Comparison of ENCODE assay signal across 22 cellular contexts in the genomic region with DNA sequence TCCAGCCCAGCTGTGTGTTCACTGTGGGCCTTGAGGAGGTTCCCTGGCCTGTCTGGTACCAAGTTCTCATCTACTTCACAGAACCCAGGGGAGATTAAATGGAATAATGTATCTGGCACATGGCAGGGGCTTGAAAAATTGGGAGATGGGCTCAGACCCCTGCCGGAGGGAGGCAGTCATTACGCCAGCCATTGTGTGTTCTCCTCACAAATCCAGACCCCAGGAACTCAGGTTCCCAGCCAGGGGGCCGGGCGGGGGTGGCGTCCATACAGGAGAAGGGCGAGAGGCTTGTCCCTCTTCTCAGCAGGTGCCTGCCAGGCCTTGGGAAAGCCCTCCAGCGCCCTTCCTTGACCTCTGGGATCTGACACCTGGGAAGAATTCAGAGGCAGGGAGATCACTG. TPM values are rescaled to one million over a fixed set of nuclear protein-coding genes. Genes with fewer than 3 reads are reported as not detected.
A peak's percentile ranks its signal among the peaks of the same experiment; 100 is the strongest.
DNase-seq lines count a peak whose midpoint lies in the region; ATAC-seq and TF ChIP-seq lines count a peak whose summit lies in the region.
"Had no signal": no experiment of that assay in that cellular context is flagged by ENCODE, and none has a peak within 500 bp of the region (broad histone marks: within the 10 kb centered on the region; RNA-seq: fewer than 3 reads in every experiment).

No MANE protein-coding gene starts in this region.

- peak overlapping the region; percentile 83 for H3K27ac Mint-ChIP-seq in CD4-positive, alpha-beta T cell
- H3K27ac Mint-ChIP-seq in WTC11 (no peak overlapping the region), immature natural killer cell (peak overlapping the region in 4 of 6 donors; percentile 3 to 79 (median 57))
- H3K27ac Mint-ChIP-seq: activated naive CD8-positive, alpha-beta T cell treated with anti-CD3 and anti-CD28 coated beads, Interleukin-2, amount 10 ng/mL, durations not matched to agents 7 days and 5 days; T-helper 2 cell treated with Interferon-gamma antibody and Interleukin-4, amounts not matched to agents 5 μg/mL and 100 μg/mL, for 36 hours had no signal

- peak; percentile 37 for TF ChIP-seq CTCF in A673 (conservative IDR thresholded peaks at IDR 0.05; ENCODE audit: low read depth, low read length)
- no peak for TF ChIP-seq CTCF in CD4-positive, alpha-beta T cell (IDR thresholded peaks at IDR 0.05)
- 0 out of 2 replicates have a peak, but pooled peaks have one; percentile 21 for TF ChIP-seq CTCF in WTC11 (IDR thresholded peaks at IDR 0.05)
- TF ChIP-seq CTCF in esophagus squamous epithelium (IDR thresholded peaks at IDR 0.05): no peak

- H3K36me3 ChIP-seq in A673 (ENCODE audit: insufficient read depth, low read length, poor library complexity, severe bottlenecking) (no peaks in the 10 kb centered on the region), esophagus squamous epithelium (no peaks in the 10 kb centered on the region)
- H3K36me3 ChIP-seq: ovary, sigmoid colon, tibial artery had no signal

- CTCF ChIA-PET in A673 (lab: Charles Lee) (no interaction called here), WTC11 (lab: Charles Lee) (interaction anchor here (1.5 kb wide), 1 partner anchor 55 kb away, joined by 4 read pairs; no protein-coding TSS in a partner anchor)
- CTCF ChIA-PET in CD4-positive, alpha-beta T cell (lab: Charles Lee): no interaction called here

- DNase-seq in A673 (ENCODE audit: low spot score) (no peak), WTC11 (ENCODE audit: low spot score) (no peak), immature natural killer cell (no peak), GM19238 (ENCODE audit: insufficient read length, low spot score) (no peak), T-helper 1 cell (no peak), esophagus squamous epithelium (lab: John Stamatoyannopoulos, UW) (no peak), NOMO-1 treated with dmso at 0.1 percent for 144 hours (lab: John Stamatoyannopoulos, UW; ENCODE audit: unreplicated experiment) (no peak)
- no peak for DNase-seq in CD4-positive, alpha-beta T cell
- DNase-seq: activated CD4-positive, CD25-positive, alpha-beta regulatory T cell; activated CD8-positive, alpha-beta memory T cell treated with anti-CD3 and anti-CD28 coated beads for 24 hours; activated naive CD8-positive, alpha-beta T cell treated with anti-CD3 and anti-CD28 coated beads, Interleukin-2, amount 10 ng/mL, durations not matched to agents 7 days and 5 days; GOT3; Kasumi-1; NCI-H1105; NCI-H526 treated with DMSO at 0.1 percent for 48 hours; ovary; PC-3; sigmoid colon; stimulated activated naive CD4-positive, alpha-beta T cell treated with Interleukin-2 at 50 U/mL for 16 hours; tibial artery had no signal

- H3K27ac ChIP-seq in A673 (ENCODE audit: low read depth, low read length, poor library complexity, severe bottlenecking) (no peak overlapping the region), esophagus squamous epithelium (no peak overlapping the region)
- peak overlapping the region; percentile 40 for H3K27ac ChIP-seq in CD4-positive, alpha-beta T cell (ENCODE audit: low read depth, low read length)
- H3K27ac ChIP-seq: ovary, sigmoid colon, tibial artery had no signal

- no peak for ATAC-seq in CD4-positive, alpha-beta T cell (ENCODE audit: poor library complexity)
- ATAC-seq in WTC11: peak; percentile 10; the same call in 1 of the 2 replicates
- ATAC-seq: PC-3 had no signal

- H3K4me3 ChIP-seq in A673 (ENCODE audit: low read depth, low read length, poor library complexity, severe bottlenecking) (no peak overlapping the region), esophagus squamous epithelium (no peak overlapping the region)
- H3K4me3 ChIP-seq: lung, ovary, sigmoid colon, tibial artery had no signal

- peaks cover 66% of the 10 kb centered on the region for H3K4me1 Mint-ChIP-seq in CD4-positive, alpha-beta T cell (ENCODE audit: low read depth)
- peaks cover 9% of the 10 kb centered on the region for H3K4me1 Mint-ChIP-seq in WTC11
- H3K4me1 Mint-ChIP-seq in immature natural killer cell: peaks cover 0 to 38% of the 10 kb centered on the region in 2 donors

- no TSS peak for BruUV-seq in A673 (replicated peaks; lab: Mats Ljungman, UMichigan)

- H3K9me3 ChIP-seq in A673 (ENCODE audit: low read depth, low read length, poor library complexity, severe bottlenecking) (no peaks in the 10 kb centered on the region), esophagus squamous epithelium (no peaks in the 10 kb centered on the region)
- no peaks in the 10 kb centered on the region for H3K9me3 ChIP-seq in CD4-positive, alpha-beta T cell (ENCODE audit: control insufficient read depth, low read length)
- H3K9me3 ChIP-seq: ovary, sigmoid colon, tibial artery had no signal

- intact Hi-C loops in A673 (cut with micrococcal nuclease; ENCODE audit: unreplicated experiment): no loop called here
- intact Hi-C loops in CD4-positive, alpha-beta T cell (cut with DNase I, micrococcal nuclease): no loop called here
- intact Hi-C loops in esophagus squamous epithelium (cut with DNase I): no loop called here

- H3K36me3 Mint-ChIP-seq in CD4-positive, alpha-beta T cell (ENCODE audit: low read depth): peaks cover 12% of the 10 kb centered on the region
- H3K36me3 Mint-ChIP-seq in WTC11 (no peaks in the 10 kb centered on the region), immature natural killer cell (no peaks in the 10 kb centered on the region)
- H3K36me3 Mint-ChIP-seq: activated naive CD8-positive, alpha-beta T cell treated with anti-CD3 and anti-CD28 coated beads, Interleukin-2, amount 10 ng/mL, durations not matched to agents 7 days and 5 days had no signal

- POLR2A ChIA-PET in A673 (lab: Charles Lee; ENCODE audit: low non-redundant PET) (no interaction called here), WTC11 (lab: Charles Lee) (interaction anchor here (0.5 kb wide), 1 partner anchor 940 kb away, joined by 4 read pairs; no protein-coding TSS in a partner anchor)
- POLR2A ChIA-PET in CD4-positive, alpha-beta T cell (lab: Charles Lee): interaction anchor here (0.9 to 11.6 kb wide), 2 partner anchors 38 to 39 kb away, joined by 3 to 178 read pairs; no protein-coding TSS in a partner anchor

- TF ChIP-seq POLR2A in esophagus squamous epithelium (IDR thresholded peaks at IDR 0.05): no peak

- no peaks in the 10 kb centered on the region for H3K9me3 Mint-ChIP-seq in CD4-positive, alpha-beta T cell
- no peaks in the 10 kb centered on the region for H3K9me3 Mint-ChIP-seq in WTC11
- no peaks in the 10 kb centered on the region for H3K9me3 Mint-ChIP-seq in immature natural killer cell
- H3K9me3 Mint-ChIP-seq: activated naive CD8-positive, alpha-beta T cell treated with anti-CD3 and anti-CD28 coated beads, Interleukin-2, amount 10 ng/mL, durations not matched to agents 7 days and 5 days; T-helper 2 cell treated with Interferon-gamma antibody and Interleukin-4, amounts not matched to agents 5 μg/mL and 100 μg/mL, for 36 hours had no signal

- H3K4me1 ChIP-seq in A673 (ENCODE audit: insufficient read depth, low read length, poor library complexity, severe bottlenecking): no peaks in the 10 kb centered on the region
- peaks cover 0 to 10% (median 0%) of the 10 kb centered on the region in 3 donors for H3K4me1 ChIP-seq in esophagus squamous epithelium
- H3K4me1 ChIP-seq: tibial artery had no signal

- H3K27me3 ChIP-seq in A673 (replicated peaks; ENCODE audit: insufficient read depth, low read depth, low read length, poor library complexity) (no peaks in the 10 kb centered on the region), esophagus squamous epithelium (peaks cover 0 to 29% (median 0%) of the 10 kb centered on the region in 4 donors)
- H3K27me3 ChIP-seq in CD4-positive, alpha-beta T cell (ENCODE audit: control insufficient read depth, insufficient read depth, low read length): no peaks in the 10 kb centered on the region
- H3K27me3 ChIP-seq: ovary, sigmoid colon had no signal

- no CpG with 5 or more reads among the region's 7 CpGs for WGBS in esophagus squamous epithelium, 2 donors

- no peak overlapping the region for H3K4me3 Mint-ChIP-seq in CD4-positive, alpha-beta T cell
- H3K4me3 Mint-ChIP-seq in WTC11 (no peak overlapping the region), immature natural killer cell (no peak overlapping the region)
- H3K4me3 Mint-ChIP-seq: activated naive CD8-positive, alpha-beta T cell treated with anti-CD3 and anti-CD28 coated beads, Interleukin-2, amount 10 ng/mL, durations not matched to agents 7 days and 5 days; T-helper 2 cell treated with Interferon-gamma antibody and Interleukin-4, amounts not matched to agents 5 μg/mL and 100 μg/mL, for 36 hours had no signal

- no peaks in the 10 kb centered on the region for H3K27me3 Mint-ChIP-seq in CD4-positive, alpha-beta T cell
- H3K27me3 Mint-ChIP-seq in WTC11 (ENCODE audit: low read depth): peaks cover 4% of the 10 kb centered on the region
- H3K27me3 Mint-ChIP-seq in immature natural killer cell (ENCODE audit: low read depth in 3 of 3): peaks cover 5 to 14% (median 5%) of the 10 kb centered on the region in 3 donors
- H3K27me3 Mint-ChIP-seq: activated naive CD8-positive, alpha-beta T cell treated with anti-CD3 and anti-CD28 coated beads, Interleukin-2, amount 10 ng/mL, durations not matched to agents 7 days and 5 days had no signal

TF ChIP-seq in WTC11, 78 proteins besides CTCF, POLR2A, EP300 and RAD21 (continues in another document):
- TF ChIP-seq ZNF121 (CRISPR knock-in tag; IDR thresholded peaks at IDR 0.05) (no peak), ELF4 (CRISPR knock-in tag; IDR thresholded peaks at IDR 0.05; ENCODE audit: low read depth) (no peak), NFATC4 (CRISPR knock-in tag; IDR thresholded peaks at IDR 0.05) (no peak)
- TF ChIP-seq, protein P1, sequence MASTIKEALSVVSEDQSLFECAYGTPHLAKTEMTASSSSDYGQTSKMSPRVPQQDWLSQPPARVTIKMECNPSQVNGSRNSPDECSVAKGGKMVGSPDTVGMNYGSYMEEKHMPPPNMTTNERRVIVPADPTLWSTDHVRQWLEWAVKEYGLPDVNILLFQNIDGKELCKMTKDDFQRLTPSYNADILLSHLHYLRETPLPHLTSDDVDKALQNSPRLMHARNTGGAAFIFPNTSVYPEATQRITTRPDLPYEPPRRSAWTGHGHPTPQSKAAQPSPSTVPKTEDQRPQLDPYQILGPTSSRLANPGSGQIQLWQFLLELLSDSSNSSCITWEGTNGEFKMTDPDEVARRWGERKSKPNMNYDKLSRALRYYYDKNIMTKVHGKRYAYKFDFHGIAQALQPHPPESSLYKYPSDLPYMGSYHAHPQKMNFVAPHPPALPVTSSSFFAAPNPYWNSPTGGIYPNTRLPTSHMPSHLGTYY (CRISPR knock-in tag; IDR thresholded peaks at IDR 0.05): no peak

RNA-seq across cellular contexts. Expression of a gene that starts 8.1 kb away (rescaled TPM):
- total RNA-seq in A673 (2021) (1.4 and 3.2 TPM in 2 replicates), WTC11 (2021) (24.0 to 29.0 TPM (median 25.6 TPM) in 3 replicates), esophagus squamous epithelium (1 to 10 TPM; 1.5 to 5.1 (median 3.0) TPM)
- 10 to 100 TPM; 53.1 to 55.6 TPM for total RNA-seq in CD4-positive, alpha-beta T cell
- polyA plus RNA-seq in immature natural killer cell: 10 to 100 TPM in 1 of 3 donors, 1 to 10 TPM in 2; 4.1 to 17.2 (median 9.6) TPM

Comparison
In these comparisons a context has a peak if more than half of its experiments do, and no peak if none do; other contexts are left out.
1. CTCF ChIP-seq: peak in A673 (single experiment) and WTC11 (single experiment); none in CD4-positive, alpha-beta T cell (single experiment) and esophagus squamous epithelium (0 of 6).